In genomic region chr13:50241479-50241878, GRCh38 we compare ENCODE assay signal across 23 cellular contexts.
"Had no signal": no experiment of that assay in that cellular context is flagged by ENCODE, and none has a peak within 500 bp of the region (broad histone marks: within the 10 kb centered on the region; RNA-seq: fewer than 3 reads in every experiment).

No MANE protein-coding gene starts in this region.

- H3K36me3 ChIP-seq: MG63, SJCRH30 had no signal

- H3K4me2 ChIP-seq: PC-9 had no signal

- H3K9me3 ChIP-seq: MG63, SJCRH30 had no signal

- H3K27ac ChIP-seq: PC-9, SJCRH30 had no signal

- DNase-seq: activated CD4-positive, alpha-beta T cell treated with anti-CD3 and anti-CD28 coated beads for 4 hours; activated CD8-positive, alpha-beta memory T cell treated with anti-CD3 and anti-CD28 coated beads, Interleukin-2, amount 50 U/mL, for 4 hours; activated CD8-positive, alpha-beta T cell treated with anti-CD3 and anti-CD28 coated beads for 36 hours; activated gamma-delta T cell treated with Interleukin-2 at 50 U/mL for 16 hours; activated naive CD4-positive, alpha-beta T cell treated with anti-CD3 and anti-CD28 coated beads, Interleukin-2, amount 10 ng/mL, durations not matched to agents 7 days and 5 days; activated naive CD8-positive, alpha-beta T cell treated with anti-CD3 and anti-CD28 coated beads for 36 hours; activated T-cell treated with anti-CD3 and anti-CD28 coated beads, Interleukin-2, amount 50 U/mL, for 72 hours; anterior cingulate cortex; central memory CD4-positive, alpha-beta T cell; MG63; MV-4-11; NCI-H1105; NCI-H1436; NCI-H1694 treated with DMSO at 0.1 percent for 48 hours; NCI-H2081; NCI-H510A treated with DMSO at 0.1 percent for 48 hours; NCI-H69; PC-9; SJCRH30; SW 1271 had no signal

- H2AFZ ChIP-seq: PC-9 had no signal

- ATAC-seq: activated CD4-positive, CD25-positive, alpha-beta regulatory T cell treated with anti-CD3 and anti-CD28 coated beads, Interleukin-2, amount 50 U/mL, for 24 hours; activated CD8-positive, alpha-beta T cell treated with anti-CD3 and anti-CD28 coated beads for 36 hours; activated T-cell treated with anti-CD3 and anti-CD28 coated beads, Interleukin-2, amount 50 U/mL, for 72 hours; SK-N-SH treated with all-trans-retinoic acid at 6 μM for 48 hours had no signal

- H3K27me3 ChIP-seq: MG63, SJCRH30 had no signal

- FAIRE-seq: bronchial epithelial cell had no signal

- H3K4me3 ChIP-seq: MG63, PC-9, SJCRH30 had no signal
